Comparison of ENCODE assay signal across 8 cellular contexts in genomic region chr7:158704524-158705233, GRCh38. TPM values are rescaled to one million over a fixed set of nuclear protein-coding genes. Genes with fewer than 3 reads are reported as not detected.
DNase-seq lines count a peak whose midpoint lies in the region; ATAC-seq and TF ChIP-seq lines count a peak whose summit lies in the region.

TSS of gene NCAPG2 (minus strand) at chr7:158704804. CDS start at chr7:158701899, 2,905 bp downstream.

- peak; percentile 98 for ATAC-seq in GM19328 (IDR thresholded peaks at IDR 0.05; ENCODE audit: unreplicated experiment)
- ATAC-seq in HG03520 (IDR thresholded peaks at IDR 0.05; ENCODE audit: unreplicated experiment) = peak; percentile 98
- ATAC-seq in left lung = peak; percentile 99

- H3K9me3 ChIP-seq in left lung = peaks cover 0 to 8% of the 10 kb centered on the region in 2 donors

- H3K36me3 ChIP-seq in left lung = peaks cover 0 to 4% of the 10 kb centered on the region in 2 donors

- DNase-seq in C1 segment of cervical spinal cord (lab: John Stamatoyannopoulos, UW) = peak; percentile 61 to 96 (median 92)
- peak; percentile 100 for DNase-seq in NCI-H69 (lab: John Stamatoyannopoulos, UW)
- peak; percentile 98 for DNase-seq in activated CD4-positive, alpha-beta T cell treated with anti-CD3 and anti-CD28 coated beads, Interleukin-2, amount 50 U/mL, for 1 hour
- peak; percentile 97 for DNase-seq in dedifferentiated amniotic fluid mesenchymal stem cell (ENCODE audit: extremely low spot score)
- DNase-seq in left lung = peak; percentile 99 to 100
- DNase-seq in stimulated activated CD4-positive, alpha-beta T cell treated with anti-CD3 and anti-CD28 coated beads, Interleukin-2, amount 100 ng/mL, for 48 hours = peak; percentile 98

- intact Hi-C loops in left lung (cut with DNase I) = no loop called here

- peak within 1 kb of the TSS; percentile 90 to 97 for H3K27ac ChIP-seq in left lung

- TF ChIP-seq CTCF in left lung (IDR thresholded peaks at IDR 0.05) = peak in 1 of 2 donors; percentile 76

- no peaks in the 10 kb centered on the region for H3K27me3 ChIP-seq in left lung

- peaks cover 0 to 20% of the 10 kb centered on the region in 2 donors for H3K4me1 ChIP-seq in left lung

- H3K4me3 ChIP-seq in left lung = peak within 1 kb of the TSS; percentile 88 to 99

RNA-seq across cellular contexts. Expression of gene NCAPG2, which starts in this region (rescaled TPM):
- total RNA-seq in left lung = 10 to 100 TPM; 13.5 to 15.2 TPM

Comparison
In these comparisons a context has a peak if more than half of its experiments do, and no peak if none do; other contexts are left out.
1. Peak in every context shown above with its lines: DNase-seq, ATAC-seq, H3K4me3 ChIP-seq and H3K27ac ChIP-seq.